15 cellular contexts compared by ENCODE assay signal in the genomic region with DNA sequence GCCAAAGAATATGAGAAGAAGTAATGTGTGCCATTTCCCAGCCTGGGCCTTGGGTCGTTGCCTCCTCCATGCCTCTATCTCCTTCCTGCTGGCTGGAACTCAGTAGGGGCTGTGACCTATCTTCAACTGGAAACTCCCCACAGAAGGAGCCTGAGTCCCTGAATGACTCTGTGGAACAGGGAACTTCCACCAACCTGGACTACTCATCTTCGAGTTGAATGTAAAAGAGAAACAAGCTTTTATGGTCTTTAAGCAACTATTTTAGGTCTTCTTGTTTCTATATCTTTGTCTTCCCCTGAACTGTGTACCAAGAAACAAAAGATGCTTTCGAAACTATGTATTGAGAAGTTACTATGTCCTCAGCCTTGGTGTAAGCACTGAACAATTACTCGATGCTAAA.
DNase-seq lines count a peak whose midpoint lies in the region; ATAC-seq and TF ChIP-seq lines count a peak whose summit lies in the region.
"Had no signal": no experiment of that assay in that cellular context is flagged by ENCODE, and none has a peak within 500 bp of the region (broad histone marks: within the 10 kb centered on the region; RNA-seq: fewer than 3 reads in every experiment).

No MANE protein-coding gene starts in this region.

- in situ Hi-C loops in GM13977 (cut with MboI; ENCODE audit: low pct_unique_long_range_greater_than_20kb, low sequenced_read_pairs, unreplicated experiment): no loop called here

- TF ChIP-seq CTCF in GM13977 (IDR thresholded peaks at IDR 0.05; ENCODE audit: extremely low read depth, insufficient read depth, missing control alignments): no peak

- DNase-seq in GM13977 (ENCODE audit: low spot score) (peak; percentile 16), NCI-H1417 (lab: John Stamatoyannopoulos, UW) (no peak), DMS 273 (lab: John Stamatoyannopoulos, UW; ENCODE audit: unreplicated experiment) (no peak), D341Med (ENCODE audit: low spot score) (no peak), CD1c-positive myeloid dendritic cell (ENCODE audit: extremely low spot score) (no peak)
- DNase-seq: activated CD8-positive, alpha-beta memory T cell treated with anti-CD3 and anti-CD28 coated beads, Interleukin-2, amount 50 U/mL, for 4 hours; cerebellar nuclear complex; DMS 273 treated with DMSO at 0.1 percent for 48 hours; heart left ventricle; left colon; stimulated activated CD4-positive, alpha-beta T cell treated with anti-CD3 and anti-CD28 coated beads, Interleukin-15, amount 100 ng/mL, for 24 hours; transverse colon had no signal

- ATAC-seq in GM19455 (IDR thresholded peaks at IDR 0.05; ENCODE audit: unreplicated experiment) (peak; percentile 69), HG02759 (IDR thresholded peaks at IDR 0.05; ENCODE audit: unreplicated experiment) (peak; percentile 66), HG03457 (IDR thresholded peaks at IDR 0.05; ENCODE audit: unreplicated experiment) (peak; percentile 56)
- ATAC-seq: heart left ventricle, left colon had no signal
